Comparison of ENCODE assay signal across 3 cellular contexts in genomic region chr14:73795974-73796373, GRCh38.
TF ChIP-seq lines count a peak whose summit lies in the region.

No MANE protein-coding gene starts in this region.

TF ChIP-seq in A549, 52 proteins besides CTCF, POLR2A, EP300 and RAD21 (continued from another document):
- TF ChIP-seq, protein P1, sequence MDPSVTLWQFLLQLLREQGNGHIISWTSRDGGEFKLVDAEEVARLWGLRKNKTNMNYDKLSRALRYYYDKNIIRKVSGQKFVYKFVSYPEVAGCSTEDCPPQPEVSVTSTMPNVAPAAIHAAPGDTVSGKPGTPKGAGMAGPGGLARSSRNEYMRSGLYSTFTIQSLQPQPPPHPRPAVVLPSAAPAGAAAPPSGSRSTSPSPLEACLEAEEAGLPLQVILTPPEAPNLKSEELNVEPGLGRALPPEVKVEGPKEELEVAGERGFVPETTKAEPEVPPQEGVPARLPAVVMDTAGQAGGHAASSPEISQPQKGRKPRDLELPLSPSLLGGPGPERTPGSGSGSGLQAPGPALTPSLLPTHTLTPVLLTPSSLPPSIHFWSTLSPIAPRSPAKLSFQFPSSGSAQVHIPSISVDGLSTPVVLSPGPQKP (IDR thresholded peaks at IDR 0.05; ENCODE audit: low read depth, low read length), result no peak
- TF ChIP-seq ESRRA (IDR thresholded peaks at IDR 0.05; ENCODE audit: borderline replicate concordance, low read length) (no peak), FOXS1 (CRISPR knock-in tag; IDR thresholded peaks at IDR 0.05) (no peak), GATA3 (IDR thresholded peaks at IDR 0.05; ENCODE audit: borderline replicate concordance) (peak; percentile 18; the same call in 1 of the 2 replicates), KDM1A (IDR thresholded peaks at IDR 0.05; ENCODE audit: low read depth) (no peak), TFCP2L1 (CRISPR knock-in tag; IDR thresholded peaks at IDR 0.05) (no peak), HMGXB4 (CRISPR knock-in tag; IDR thresholded peaks at IDR 0.05; ENCODE audit: borderline replicate concordance) (no peak)
- TF ChIP-seq, protein P2, sequence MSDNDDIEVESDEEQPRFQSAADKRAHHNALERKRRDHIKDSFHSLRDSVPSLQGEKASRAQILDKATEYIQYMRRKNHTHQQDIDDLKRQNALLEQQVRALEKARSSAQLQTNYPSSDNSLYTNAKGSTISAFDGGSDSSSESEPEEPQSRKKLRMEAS (IDR thresholded peaks at IDR 0.05), result no peak

TF ChIP-seq in K562, 482 proteins besides CTCF, POLR2A, EP300 and RAD21 (continued from another document):
- TF ChIP-seq, protein P3, sequence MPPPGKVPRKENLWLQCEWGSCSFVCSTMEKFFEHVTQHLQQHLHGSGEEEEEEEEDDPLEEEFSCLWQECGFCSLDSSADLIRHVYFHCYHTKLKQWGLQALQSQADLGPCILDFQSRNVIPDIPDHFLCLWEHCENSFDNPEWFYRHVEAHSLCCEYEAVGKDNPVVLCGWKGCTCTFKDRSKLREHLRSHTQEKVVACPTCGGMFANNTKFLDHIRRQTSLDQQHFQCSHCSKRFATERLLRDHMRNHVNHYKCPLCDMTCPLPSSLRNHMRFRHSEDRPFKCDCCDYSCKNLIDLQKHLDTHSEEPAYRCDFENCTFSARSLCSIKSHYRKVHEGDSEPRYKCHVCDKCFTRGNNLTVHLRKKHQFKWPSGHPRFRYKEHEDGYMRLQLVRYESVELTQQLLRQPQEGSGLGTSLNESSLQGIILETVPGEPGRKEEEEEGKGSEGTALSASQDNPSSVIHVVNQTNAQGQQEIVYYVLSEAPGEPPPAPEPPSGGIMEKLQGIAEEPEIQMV (tag; conservative IDR thresholded peaks at IDR 0.05; ENCODE audit: low read depth), result no peak
- 0 out of 2 replicates have a peak, but pooled peaks have one; percentile 6 for TF ChIP-seq CREM (IDR thresholded peaks at IDR 0.05; ENCODE audit: low read depth)

TF ChIP-seq in liver, 16 proteins besides CTCF, POLR2A, EP300 and RAD21 (continued from another document):
- TF ChIP-seq ZBTB33 (IDR thresholded peaks at IDR 0.05) (peak; percentile 10), HNF4A (conservative IDR thresholded peaks at IDR 0.05) (peak; percentile 94 to 96), SP1 (IDR thresholded peaks at IDR 0.05) (peak; percentile 82), FOXA1 (IDR thresholded peaks at IDR 0.05) (no peak), REST (IDR thresholded peaks at IDR 0.05) (no peak), TAF1 (conservative IDR thresholded peaks at IDR 0.05) (no peak), RXRA (IDR thresholded peaks at IDR 0.05) (peak; percentile 73 to 83), EGR1 (IDR thresholded peaks at IDR 0.05; ENCODE audit: low read depth in 2 of 2) (peak in 1 of 2 donors; percentile 54), HNF4G (IDR thresholded peaks at IDR 0.05) (peak; percentile 88), FOXA2 (IDR thresholded peaks at IDR 0.05) (peak; percentile 28), JUND (IDR thresholded peaks at IDR 0.05) (peak; percentile 89 to 96), GABPA (IDR thresholded peaks at IDR 0.05 in 1 of 2, conservative IDR thresholded peaks at IDR 0.05 in 1 of 2) (no peak), NR2F2 (IDR thresholded peaks at IDR 0.05) (peak; percentile 52)
- TF ChIP-seq, protein P2 (IDR thresholded peaks at IDR 0.05), result peak; percentile 68
- TF ChIP-seq, protein P4, sequence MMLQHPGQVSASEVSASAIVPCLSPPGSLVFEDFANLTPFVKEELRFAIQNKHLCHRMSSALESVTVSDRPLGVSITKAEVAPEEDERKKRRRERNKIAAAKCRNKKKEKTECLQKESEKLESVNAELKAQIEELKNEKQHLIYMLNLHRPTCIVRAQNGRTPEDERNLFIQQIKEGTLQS (IDR thresholded peaks at IDR 0.05), result peak; percentile 67
